24 cellular contexts compared by ENCODE assay signal in genomic region chr7:83519240-83519639, GRCh38.
"Had no signal": no experiment of that assay in that cellular context is flagged by ENCODE, and none has a peak within 500 bp of the region (broad histone marks: within the 10 kb centered on the region; RNA-seq: fewer than 3 reads in every experiment).

No MANE protein-coding gene starts in this region.

- H3K27me3 ChIP-seq: adrenal gland, body of pancreas, colonic mucosa, gastrocnemius medialis, right lobe of liver, thyroid gland, upper lobe of left lung had no signal

- H3K4me1 ChIP-seq: adrenal gland, body of pancreas, colonic mucosa, gastrocnemius medialis, right lobe of liver, upper lobe of left lung had no signal

- H3K9me3 ChIP-seq: adrenal gland, body of pancreas, colonic mucosa, gastrocnemius medialis, mucosa of descending colon, right lobe of liver, thyroid gland, upper lobe of left lung had no signal

- DNase-seq: activated CD4-positive, alpha-beta T cell treated with anti-CD3 and anti-CD28 coated beads for 4 hours; activated CD4-positive, alpha-beta T cell treated with anti-CD3 and anti-CD28 coated beads, Interleukin-2, amount 50 U/mL, for 4 hours; activated naive CD4-positive, alpha-beta T cell treated with Interleukin-2 at 50 U/mL for 16 hours; activated T-cell treated with anti-CD3 and anti-CD28 coated beads for 4 hours; activated T-cell treated with anti-CD3 and anti-CD28 coated beads, Interleukin-2, amount 50 U/mL, for 72 hours; adrenal gland; aorta; body of pancreas; colonic mucosa; dorsolateral prefrontal cortex; effector memory CD8-positive, alpha-beta T cell; gastrocnemius medialis; glutamatergic neuron; left cardiac atrium; left ventricle myocardium superior; mucosa of descending colon; posterior cingulate gyrus; right lobe of liver; stimulated activated CD4-positive, alpha-beta T cell treated with anti-CD3 and anti-CD28 coated beads, Interleukin-12 subunit alpha, Interleukin-12 subunit beta, amount 100 ng/mL, for 4 hours; stimulated activated CD4-positive, alpha-beta T cell treated with anti-CD3 and anti-CD28 coated beads, Interleukin-4, amount 100 ng/mL, for 1 hour; substantia nigra; thyroid gland; upper lobe of left lung had no signal

- H3K4me3 ChIP-seq: adrenal gland, body of pancreas, colonic mucosa, dorsolateral prefrontal cortex, gastrocnemius medialis, mucosa of descending colon, right lobe of liver, skin epidermis, thyroid gland, upper lobe of left lung had no signal

- H3K36me3 ChIP-seq: adrenal gland, colonic mucosa, gastrocnemius medialis, right lobe of liver, thyroid gland, upper lobe of left lung had no signal
